In genomic region chr3:127590282-127590592, GRCh38 we compare ENCODE assay signal across 8 cellular contexts. TPM values are rescaled to one million over a fixed set of nuclear protein-coding genes. Genes with fewer than 3 reads are reported as not detected.
DNase-seq lines count a peak whose midpoint lies in the region; ATAC-seq, FAIRE-seq and TF ChIP-seq lines count a peak whose summit lies in the region.

No MANE protein-coding gene starts in this region.

- no peak overlapping the region; the same call in 1 of the 2 replicates for H3K18ac ChIP-seq in IMR-90 (ENCODE audit: low read depth, low read length)

- no TSS peak for BruUV-seq in IMR-90 (replicated peaks; lab: Mats Ljungman, UMichigan)

- H3K27me3 ChIP-seq in IMR-90 (ENCODE audit: control insufficient read depth, insufficient read depth, low read length): no peaks in the 10 kb centered on the region
- no peaks in the 10 kb centered on the region for H3K27me3 ChIP-seq in adipocyte (replicated peaks; ENCODE audit: control insufficient read depth, insufficient read depth, low read length)

- peak; percentile 28 for ATAC-seq in GM21526 (IDR thresholded peaks at IDR 0.05; ENCODE audit: low FRiP score, unreplicated experiment)
- peak; percentile 64 for ATAC-seq in IMR-90 (ENCODE audit: low read depth)
- peak; percentile 49 to 52 for ATAC-seq in stimulated activated naive B cell treated with anti-CD40 and anti-IgM and Interleukin-4, amounts not matched to agents 10 μg/mL and 1 μg/mL and 100 μg/mL, for 72 hours (replicated peaks)

- H2BK15ac ChIP-seq in IMR-90 (ENCODE audit: low read depth, low read length): no peak overlapping the region

- no peak for TF ChIP-seq CTCF in GM10266 (IDR thresholded peaks at IDR 0.05; ENCODE audit: control insufficient read depth, insufficient read depth, low read depth, missing control alignments)
- TF ChIP-seq CTCF in IMR-90 (conservative IDR thresholded peaks at IDR 0.05; ENCODE audit: low read depth, low read length): no peak

- peak overlapping the region; percentile 93 for H2AK9ac ChIP-seq in IMR-90 (replicated peaks; ENCODE audit: low read depth, low read length, poor library complexity)

- peak overlapping the region; percentile 49; the same call in 1 of the 2 replicates for H2AK5ac ChIP-seq in IMR-90 (ENCODE audit: low read depth, low read length)

- peak overlapping the region; percentile 80 for H2BK5ac ChIP-seq in IMR-90 (ENCODE audit: low read depth, low read length, poor library complexity, severe bottlenecking)

- H3K9ac ChIP-seq in IMR-90 (ENCODE audit: low read depth, low read length) (peak overlapping the region; percentile 54), adipocyte (ENCODE audit: low read length) (peak overlapping the region; percentile 94)

- intact Hi-C loops in IMR-90 (cut with micrococcal nuclease): loop anchor here (5.0 kb wide), 1 partner anchor 462 kb away; the partner anchor contains the start of gene SEC61A1

- peaks cover 0 to 50% of the 10 kb centered on the region in 2 experiments; a peak in 3 of 4 replicates for H3K79me1 ChIP-seq in IMR-90 (ENCODE audit: low read depth in 1 of 2, low read length in 2 of 2)

- H2BK120ac ChIP-seq in IMR-90 (ENCODE audit: low read depth, low read length): no peak overlapping the region

- H4K5ac ChIP-seq in IMR-90 (ENCODE audit: low read depth, low read length): no peak overlapping the region

- H3K4ac ChIP-seq in IMR-90 (ENCODE audit: low read depth, low read length): peak overlapping the region; percentile 78

- H3K4me2 ChIP-seq in IMR-90 (ENCODE audit: low read depth, low read length): peak overlapping the region; percentile 4; the same call in 1 of the 2 replicates

- in situ Hi-C loops in IMR-90 (cut with MboI; ENCODE audit: low sequenced_read_pairs): no loop called here

- dilution Hi-C loops in IMR-90 (cut with HindIII; ENCODE audit: low sequenced_read_pairs, unreplicated experiment): no loop called here

- peak; percentile 71 for TF ChIP-seq POLR2A in IMR-90 (IDR thresholded peaks at IDR 0.05; ENCODE audit: low read depth, low read length)
- TF ChIP-seq POLR2A in H54 (IDR thresholded peaks at IDR 0.05; ENCODE audit: low read depth, low read length): no peak

- peak overlapping the region; percentile 92 for H2AFZ ChIP-seq in IMR-90 (replicated peaks; ENCODE audit: low read length, poor library complexity)

- H3K27ac ChIP-seq in IMR-90 (ENCODE audit: insufficient read depth, low read length): peak overlapping the region; percentile 67

- WGBS in IMR-90 (ENCODE audit: extremely low coverage in 2 of 2, insufficient read length in 1 of 2), 2 experiments: 0% methylated on average over 15 of the region's 41 CpGs; no CpG with 5 or more reads in 1 of the 2 experiments

- peaks cover 20% of the 10 kb centered on the region for H3K4me1 ChIP-seq in IMR-90 (ENCODE audit: control insufficient read depth, insufficient read depth, low read length)
- H3K4me1 ChIP-seq in adipocyte (ENCODE audit: control insufficient read depth, insufficient read depth, low read length): peaks cover 41% of the 10 kb centered on the region

- no peak overlapping the region; a peak in 1 of 4 replicates for H4K8ac ChIP-seq in IMR-90 (ENCODE audit: low read depth in 2 of 2, low read length in 2 of 2)

- no peak for FAIRE-seq in H54 (lab: Jason Lieb, UNC)

- H3K56ac ChIP-seq in IMR-90 (ENCODE audit: extremely low read depth, insufficient read depth, low read length): no peak overlapping the region

- POLR2A ChIA-PET in IMR-90 (lab: Charles Lee; ENCODE audit: unreplicated experiment): no interaction called here

- no peak overlapping the region; the same call in 1 of the 2 replicates for H3K23ac ChIP-seq in IMR-90 (ENCODE audit: low read depth, low read length)

- peak overlapping the region; percentile 83 to 90 for H3K4me3 Mint-ChIP-seq in stimulated activated naive B cell treated with anti-CD40 and anti-IgM and Interleukin-4, amounts not matched to agents 10 μg/mL and 1 μg/mL and 100 μg/mL, for 72 hours

- peaks cover 31 to 46% of the 10 kb centered on the region in 2 donors for H3K4me1 Mint-ChIP-seq in stimulated activated naive B cell treated with anti-CD40 and anti-IgM and Interleukin-4, amounts not matched to agents 10 μg/mL and 1 μg/mL and 100 μg/mL, for 72 hours

- H3K9me1 ChIP-seq in IMR-90 (ENCODE audit: insufficient read depth, low read length): peaks cover 34% of the 10 kb centered on the region

- TF ChIP-seq RAD21 in IMR-90 (IDR thresholded peaks at IDR 0.05; ENCODE audit: low read length): no peak

- CTCF ChIA-PET in IMR-90 (lab: Yijun Ruan, JAX): interaction anchor here (4.2 kb wide), 1 partner anchor 15 kb away, joined by 20 read pairs; no protein-coding TSS in a partner anchor

- DNase-seq in GM10266 (ENCODE audit: extremely low spot score) (peak; percentile 65), IMR-90 (no peak), adipocyte (ENCODE audit: low read depth) (no peak), islet precursor cell (peak; percentile 65), H54 (ENCODE audit: insufficient read length, low spot score) (no peak), NCI-H2196 treated with DMSO at 0.1 percent for 48 hours (lab: John Stamatoyannopoulos, UW; ENCODE audit: unreplicated experiment) (no peak)
- DNase-seq in stimulated activated naive B cell treated with anti-CD40 and anti-IgM and Interleukin-4, amounts not matched to agents 10 μg/mL and 1 μg/mL and 100 μg/mL, for 72 hours: peak; percentile 36

- no peak overlapping the region for H3K14ac ChIP-seq in IMR-90 (replicated peaks; ENCODE audit: low read depth, low read length)

- H3K9me3 Mint-ChIP-seq in stimulated activated naive B cell treated with anti-CD40 and anti-IgM and Interleukin-4, amounts not matched to agents 10 μg/mL and 1 μg/mL and 100 μg/mL, for 72 hours: no peaks in the 10 kb centered on the region

- H3K27me3 Mint-ChIP-seq in stimulated activated naive B cell treated with anti-CD40 and anti-IgM and Interleukin-4, amounts not matched to agents 10 μg/mL and 1 μg/mL and 100 μg/mL, for 72 hours: no peaks in the 10 kb centered on the region

- H4K20me1 ChIP-seq in IMR-90 (ENCODE audit: insufficient read depth, low read length): peaks cover 45% of the 10 kb centered on the region

- H3K36me3 ChIP-seq in IMR-90 (ENCODE audit: control insufficient read depth, insufficient read depth, low read length) (no peaks in the 10 kb centered on the region), adipocyte (ENCODE audit: control insufficient read depth, insufficient read depth, low read length, severe bottlenecking) (no peaks in the 10 kb centered on the region)

- H3K4me3 ChIP-seq in IMR-90 (ENCODE audit: insufficient read depth, low read depth, low read length) (peak overlapping the region; percentile 51), adipocyte (ENCODE audit: low read length) (peak overlapping the region; percentile 86)

- no peak overlapping the region for H2BK20ac ChIP-seq in IMR-90 (ENCODE audit: low read depth, low read length)

- peak overlapping the region; percentile 98 for H3K27ac Mint-ChIP-seq in stimulated activated naive B cell treated with anti-CD40 and anti-IgM and Interleukin-4, amounts not matched to agents 10 μg/mL and 1 μg/mL and 100 μg/mL, for 72 hours

- H3K9me3 ChIP-seq in IMR-90 (ENCODE audit: control insufficient read depth, insufficient read depth, low read length) (no peaks in the 10 kb centered on the region), adipocyte (ENCODE audit: control insufficient read depth, low read length) (no peaks in the 10 kb centered on the region)

- peaks cover 10 to 12% of the 10 kb centered on the region in 2 donors for H3K36me3 Mint-ChIP-seq in stimulated activated naive B cell treated with anti-CD40 and anti-IgM and Interleukin-4, amounts not matched to agents 10 μg/mL and 1 μg/mL and 100 μg/mL, for 72 hours

- peak overlapping the region; percentile 36; the same call in 1 of the 2 replicates for H4K91ac ChIP-seq in IMR-90 (ENCODE audit: insufficient read depth, low read depth, low read length)

TF ChIP-seq in IMR-90, 13 proteins besides CTCF, POLR2A, EP300 and RAD21:
- TF ChIP-seq MXI1 (IDR thresholded peaks at IDR 0.05; ENCODE audit: borderline replicate concordance, low read depth, low read length): no peak; the same call in 1 of the 2 replicates
- peak; percentile 61; the same call in 1 of the 2 replicates for TF ChIP-seq CHD1 (IDR thresholded peaks at IDR 0.05; ENCODE audit: low read depth, low read length)

RNA-seq across cellular contexts. Expression of gene TPRA1, which starts 0.3 kb away (rescaled TPM):
- total RNA-seq in IMR-90 (2012; rRNA removed): 15.3 and 17.9 TPM in 2 replicates
- 40.1 and 40.3 TPM in 2 replicates for polyA plus RNA-seq in IMR-90 (2012; rRNA removed)
- polyA plus RNA-seq in IMR-90 (2012; cell fraction: cytosol; rRNA removed): 26.3 and 64.4 TPM in 2 replicates
- polyA plus RNA-seq in IMR-90 (2012; cell fraction: nucleus; rRNA removed; ENCODE audit: low replicate concordance): 39.8 and 124 TPM in 2 replicates

RNA-seq across cellular contexts. Expression of gene MCM2, which starts 8.0 kb away (rescaled TPM):
- 68.0 and 73.8 TPM in 2 replicates for total RNA-seq in IMR-90 (2012; rRNA removed)
- polyA plus RNA-seq in IMR-90 (2012; rRNA removed): 32.3 and 34.5 TPM in 2 replicates
- 23.1 and 27.5 TPM in 2 replicates for polyA plus RNA-seq in IMR-90 (2012; cell fraction: cytosol; rRNA removed)
- 20.7 and 41.8 TPM in 2 replicates for polyA plus RNA-seq in IMR-90 (2012; cell fraction: nucleus; rRNA removed; ENCODE audit: low replicate concordance)

RNA-seq across cellular contexts. Expression of gene PODXL2, which starts 38.7 kb away (rescaled TPM):
- total RNA-seq in IMR-90 (2012; rRNA removed): 1.6 and 1.7 TPM in 2 replicates
- polyA plus RNA-seq in IMR-90 (2012; rRNA removed): 5.4 and 5.8 TPM in 2 replicates
- 2.9 and 6.6 TPM in 2 replicates for polyA plus RNA-seq in IMR-90 (2012; cell fraction: cytosol; rRNA removed)
- polyA plus RNA-seq in IMR-90 (2012; cell fraction: nucleus; rRNA removed; ENCODE audit: low replicate concordance): 2.4 and 3.5 TPM in 2 replicates

Comparison
In these comparisons a context has a peak if more than half of its experiments do, and no peak if none do; other contexts are left out.
1. DNase-seq: peak in GM10266 (single experiment), islet precursor cell (single experiment) and stimulated activated naive B cell treated with anti-CD40 and anti-IgM and Interleukin-4, amounts not matched to agents 10 μg/mL and 1 μg/mL and 100 μg/mL, for 72 hours (single experiment); none in IMR-90 (single experiment), adipocyte (single experiment), H54 (single experiment) and NCI-H2196 treated with DMSO at 0.1 percent for 48 hours (single experiment).
2. Peak in every context shown above with its lines, with median percentiles within 50 percentile points of each other: ATAC-seq.